Comparison of ENCODE assay signal across 1 cellular context in the genomic region with DNA sequence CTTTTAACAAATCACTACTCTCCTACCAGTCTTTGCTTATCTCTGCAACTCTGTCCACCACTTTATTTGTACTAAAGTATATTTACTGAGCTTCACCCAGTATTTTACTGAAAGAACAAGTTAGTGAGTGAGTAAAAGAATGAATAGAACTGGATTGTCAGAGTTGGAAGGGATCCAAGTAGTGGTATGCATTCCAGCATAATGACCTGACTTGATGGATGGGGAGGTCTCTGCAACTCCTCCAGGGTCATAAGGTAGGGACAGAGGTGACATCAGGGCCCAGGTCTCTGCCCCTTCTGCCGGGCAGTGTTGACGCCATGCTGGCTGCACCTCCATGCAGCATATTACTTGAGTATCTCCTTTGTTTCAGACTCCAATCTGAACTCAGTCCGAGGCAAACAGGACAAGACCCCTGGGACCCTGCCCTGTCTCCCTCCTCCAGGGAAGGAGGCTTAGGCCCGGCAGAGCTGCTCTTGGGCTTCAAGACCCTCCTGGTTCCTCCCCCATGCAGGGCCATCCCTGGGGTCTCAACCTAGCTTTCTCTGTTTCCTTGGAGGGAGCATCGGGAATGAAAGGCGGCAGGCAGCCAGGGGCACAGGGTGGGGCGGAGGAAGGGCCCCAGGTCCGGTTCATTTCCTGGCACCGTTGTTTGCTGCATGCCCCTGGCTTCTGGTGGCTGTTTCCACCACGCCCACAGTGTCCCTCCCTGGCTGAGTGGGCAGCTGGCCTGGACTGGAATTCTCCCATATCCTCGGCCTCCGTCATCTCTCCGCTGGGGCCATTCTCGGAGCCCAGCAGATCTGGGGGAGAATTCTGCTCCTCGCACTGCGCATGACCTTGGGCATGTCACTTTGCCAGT.
TF ChIP-seq lines count a peak whose summit lies in the region.

No MANE protein-coding gene starts in this region.

TF ChIP-seq in HepG2, 621 proteins besides CTCF, POLR2A, EP300 and RAD21:
- no peak for TF ChIP-seq ZBTB38 (CRISPR knock-in tag; IDR thresholded peaks at IDR 0.05)
- no peak for TF ChIP-seq POLR2AphosphoS5 (IDR thresholded peaks at IDR 0.05; ENCODE audit: low read depth, low read length)
- no peak for TF ChIP-seq EZH2 (conservative IDR thresholded peaks at IDR 0.05; ENCODE audit: low read depth, low read length)
- TF ChIP-seq ZSCAN12 (CRISPR knock-in tag; IDR thresholded peaks at IDR 0.05) = no peak
- no peak for TF ChIP-seq CBX2 (IDR thresholded peaks at IDR 0.05; ENCODE audit: low read depth, low read length)
- no peak for TF ChIP-seq CBX2 (CRISPR knock-in tag; IDR thresholded peaks at IDR 0.05; ENCODE audit: low read depth)
- no peak for TF ChIP-seq GTF3A (CRISPR knock-in tag; conservative IDR thresholded peaks at IDR 0.05)
- no peak for TF ChIP-seq ZNF230 (CRISPR knock-in tag; IDR thresholded peaks at IDR 0.05)
- no peak for TF ChIP-seq ZNF510 (CRISPR knock-in tag; IDR thresholded peaks at IDR 0.05; ENCODE audit: low read depth)
- no peak for TF ChIP-seq MEIS2 (CRISPR knock-in tag; IDR thresholded peaks at IDR 0.05)
- no peak for TF ChIP-seq PHF5A (CRISPR knock-in tag; IDR thresholded peaks at IDR 0.05; ENCODE audit: low read depth, unreplicated experiment)
- no peak for TF ChIP-seq ZFYVE20 (CRISPR knock-in tag; IDR thresholded peaks at IDR 0.05; ENCODE audit: borderline replicate concordance, low read depth)
- TF ChIP-seq SATB2 (CRISPR knock-in tag; IDR thresholded peaks at IDR 0.05) = no peak
- TF ChIP-seq, protein P1, sequence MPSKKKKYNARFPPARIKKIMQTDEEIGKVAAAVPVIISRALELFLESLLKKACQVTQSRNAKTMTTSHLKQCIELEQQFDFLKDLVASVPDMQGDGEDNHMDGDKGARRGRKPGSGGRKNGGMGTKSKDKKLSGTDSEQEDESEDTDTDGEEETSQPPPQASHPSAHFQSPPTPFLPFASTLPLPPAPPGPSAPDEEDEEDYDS (CRISPR knock-in tag; IDR thresholded peaks at IDR 0.05) = no peak
- no peak for TF ChIP-seq FOXJ3 (CRISPR knock-in tag; IDR thresholded peaks at IDR 0.05; ENCODE audit: borderline replicate concordance)
TF ChIP-seq in HepG2: peak in this region for 0.
